ENCODE assay signal across 1 cellular context in the genomic region with DNA sequence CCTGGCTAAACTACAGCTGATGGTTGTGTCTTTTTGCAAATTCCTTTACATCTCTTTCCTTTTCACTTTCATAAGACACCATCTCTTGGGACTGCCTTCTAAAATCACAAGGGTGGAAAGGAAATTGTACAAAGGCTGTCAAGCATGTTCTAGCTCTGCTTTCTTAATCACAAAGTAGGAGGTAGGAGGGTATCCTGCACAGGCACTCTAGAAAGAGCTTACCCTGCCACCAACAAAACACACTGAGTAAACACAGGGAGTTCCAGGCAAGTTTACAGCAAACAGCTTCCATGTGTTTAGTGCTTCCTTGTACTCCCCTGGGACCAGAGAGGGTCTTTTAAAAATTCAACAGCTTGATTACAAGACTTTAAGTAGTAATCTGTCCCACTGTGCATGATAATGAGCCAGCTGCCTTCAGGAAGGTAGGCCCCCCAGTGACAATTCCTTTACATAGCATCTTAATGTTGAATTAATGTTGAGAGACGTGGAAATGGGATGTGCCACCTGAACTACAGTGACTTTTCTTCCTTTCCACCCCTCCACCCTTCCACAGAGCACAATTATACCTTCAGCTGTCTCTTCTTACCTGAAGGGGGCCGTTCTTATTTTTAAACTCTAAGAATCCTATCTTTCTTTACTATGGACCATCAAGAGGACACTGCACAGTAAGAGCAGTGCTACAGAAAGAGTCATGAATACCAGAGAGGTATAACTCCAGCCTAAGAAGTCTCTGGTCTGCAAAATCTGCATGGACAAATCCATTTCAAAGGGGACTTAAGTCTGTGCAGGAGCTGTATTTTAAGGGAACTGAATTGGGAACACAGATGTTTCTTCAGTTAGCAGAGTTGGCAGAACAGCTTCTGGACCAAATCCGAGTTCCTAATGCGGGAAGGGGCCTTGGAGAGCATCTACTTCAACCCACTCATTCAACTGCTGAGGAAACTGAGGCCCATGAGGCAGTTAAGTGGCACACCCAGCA.
TF ChIP-seq lines count a peak whose summit lies in the region.

No MANE protein-coding gene starts in this region.

TF ChIP-seq in WTC11, 78 proteins besides CTCF, POLR2A, EP300 and RAD21 (continued from another document):
- TF ChIP-seq, protein P1, sequence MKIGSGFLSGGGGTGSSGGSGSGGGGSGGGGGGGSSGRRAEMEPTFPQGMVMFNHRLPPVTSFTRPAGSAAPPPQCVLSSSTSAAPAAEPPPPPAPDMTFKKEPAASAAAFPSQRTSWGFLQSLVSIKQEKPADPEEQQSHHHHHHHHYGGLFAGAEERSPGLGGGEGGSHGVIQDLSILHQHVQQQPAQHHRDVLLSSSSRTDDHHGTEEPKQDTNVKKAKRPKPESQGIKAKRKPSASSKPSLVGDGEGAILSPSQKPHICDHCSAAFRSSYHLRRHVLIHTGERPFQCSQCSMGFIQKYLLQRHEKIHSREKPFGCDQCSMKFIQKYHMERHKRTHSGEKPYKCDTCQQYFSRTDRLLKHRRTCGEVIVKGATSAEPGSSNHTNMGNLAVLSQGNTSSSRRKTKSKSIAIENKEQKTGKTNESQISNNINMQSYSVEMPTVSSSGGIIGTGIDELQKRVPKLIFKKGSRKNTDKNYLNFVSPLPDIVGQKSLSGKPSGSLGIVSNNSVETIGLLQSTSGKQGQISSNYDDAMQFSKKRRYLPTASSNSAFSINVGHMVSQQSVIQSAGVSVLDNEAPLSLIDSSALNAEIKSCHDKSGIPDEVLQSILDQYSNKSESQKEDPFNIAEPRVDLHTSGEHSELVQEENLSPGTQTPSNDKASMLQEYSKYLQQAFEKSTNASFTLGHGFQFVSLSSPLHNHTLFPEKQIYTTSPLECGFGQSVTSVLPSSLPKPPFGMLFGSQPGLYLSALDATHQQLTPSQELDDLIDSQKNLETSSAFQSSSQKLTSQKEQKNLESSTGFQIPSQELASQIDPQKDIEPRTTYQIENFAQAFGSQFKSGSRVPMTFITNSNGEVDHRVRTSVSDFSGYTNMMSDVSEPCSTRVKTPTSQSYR (CRISPR knock-in tag; IDR thresholded peaks at IDR 0.05) = no peak
- TF ChIP-seq ZNF396 (CRISPR knock-in tag; IDR thresholded peaks at IDR 0.05; ENCODE audit: borderline replicate concordance) = no peak
- TF ChIP-seq TEAD4 (CRISPR knock-in tag; IDR thresholded peaks at IDR 0.05) = no peak
- TF ChIP-seq ZNF219 (CRISPR knock-in tag; IDR thresholded peaks at IDR 0.05; ENCODE audit: borderline replicate concordance) = no peak
- no peak for TF ChIP-seq MYBL2 (CRISPR knock-in tag; IDR thresholded peaks at IDR 0.05)
- TF ChIP-seq, protein P2, sequence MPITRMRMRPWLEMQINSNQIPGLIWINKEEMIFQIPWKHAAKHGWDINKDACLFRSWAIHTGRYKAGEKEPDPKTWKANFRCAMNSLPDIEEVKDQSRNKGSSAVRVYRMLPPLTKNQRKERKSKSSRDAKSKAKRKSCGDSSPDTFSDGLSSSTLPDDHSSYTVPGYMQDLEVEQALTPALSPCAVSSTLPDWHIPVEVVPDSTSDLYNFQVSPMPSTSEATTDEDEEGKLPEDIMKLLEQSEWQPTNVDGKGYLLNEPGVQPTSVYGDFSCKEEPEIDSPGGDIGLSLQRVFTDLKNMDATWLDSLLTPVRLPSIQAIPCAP (CRISPR knock-in tag; IDR thresholded peaks at IDR 0.05) = no peak
- no peak for TF ChIP-seq FOXJ3 (CRISPR knock-in tag; IDR thresholded peaks at IDR 0.05; ENCODE audit: borderline replicate concordance)
- peak; percentile 62; the same call in 1 of the 2 replicates for TF ChIP-seq FOXK1 (CRISPR knock-in tag; IDR thresholded peaks at IDR 0.05)
